8 cellular contexts compared by ENCODE assay signal in genomic region chr9:32589083-32589713, GRCh38. TPM values are rescaled to one million over a fixed set of nuclear protein-coding genes. Genes with fewer than 3 reads are reported as not detected.
A peak's percentile ranks its signal among the peaks of the same experiment; 100 is the strongest.
DNase-seq lines count a peak whose midpoint lies in the region; ATAC-seq and TF ChIP-seq lines count a peak whose summit lies in the region.

No MANE protein-coding gene starts in this region.

- no peaks in the 10 kb centered on the region for H3K79me2 ChIP-seq in fibroblast of lung (ENCODE audit: control insufficient read depth, insufficient read depth, low read length)

- H2AFZ ChIP-seq in fibroblast of lung (ENCODE audit: low read length): no peak overlapping the region

- no peaks in the 10 kb centered on the region for H3K36me3 ChIP-seq in fibroblast of lung (ENCODE audit: control insufficient read depth, insufficient read depth, low read length)

- H3K27ac ChIP-seq in fibroblast of lung (ENCODE audit: insufficient read depth, low read length): no peak overlapping the region

- no peaks in the 10 kb centered on the region for H3K4me1 ChIP-seq in fibroblast of lung (ENCODE audit: control insufficient read depth, extremely low read depth, insufficient read depth, low read length)

- no peaks in the 10 kb centered on the region for H3K27me3 ChIP-seq in fibroblast of lung (ENCODE audit: control insufficient read depth, insufficient read depth, low read length)

- no peaks in the 10 kb centered on the region for H3K9me3 ChIP-seq in fibroblast of lung (ENCODE audit: control insufficient read depth, insufficient read depth, low read depth, low read length)

- TF ChIP-seq CTCF in GM13976 (IDR thresholded peaks at IDR 0.05; ENCODE audit: borderline replicate concordance, control extremely low read depth, extremely low read depth, insufficient read depth, missing control alignments) (peak; percentile 37), fibroblast of lung (conservative IDR thresholded peaks at IDR 0.05 in 1 of 2, IDR thresholded peaks at IDR 0.05 in 1 of 2; ENCODE audit: low read depth in 1 of 2, low read length in 2 of 2) (peak; percentile 45 to 53)

- in situ Hi-C loops in ACHN (cut with HindIII; ENCODE audit: low pct_ligation_motif_present, low pct_unique_long_range_greater_than_20kb, low sequenced_read_pairs): no loop called here
- in situ Hi-C loops in GM13976 (cut with MboI; ENCODE audit: low sequenced_read_pairs, unreplicated experiment): no loop called here

- no peak overlapping the region for H3K4me2 ChIP-seq in fibroblast of lung (ENCODE audit: extremely low read depth, insufficient read depth, low read length)

- no peaks in the 10 kb centered on the region for H4K20me1 ChIP-seq in fibroblast of lung (ENCODE audit: control insufficient read depth, extremely low read depth, insufficient read depth, low read length)

- no peak for ATAC-seq in HG03097 (IDR thresholded peaks at IDR 0.05; ENCODE audit: low FRiP score, unreplicated experiment)
- ATAC-seq in HG03469 (IDR thresholded peaks at IDR 0.05; ENCODE audit: unreplicated experiment): no peak

- DNase-seq in ACHN (peak; percentile 55), GM13976 (ENCODE audit: low spot score) (peak; percentile 49), HS-27A (ENCODE audit: low read depth) (peak; percentile 23), RKO (ENCODE audit: low spot score) (peak; percentile 69), fibroblast of lung (ENCODE audit: low read depth in 2 of 2) (peak; percentile 62 to 69), skeletal muscle cell (ENCODE audit: low read depth) (peak; percentile 17)

- no peak overlapping the region for H3K4me3 ChIP-seq in fibroblast of lung (replicated peaks in 1 of 4; ENCODE audit: control extremely low read depth in 1 of 4, insufficient read depth in 1 of 4, low read depth in 3 of 4, low read length in 4 of 4)
- no peak overlapping the region for H3K4me3 ChIP-seq in skeletal muscle cell (ENCODE audit: low read depth, low read length)

- H3K9ac ChIP-seq in fibroblast of lung (ENCODE audit: insufficient read depth, low read length): no peak overlapping the region

RNA-seq across cellular contexts. Expression of gene NDUFB6, which starts 16.2 kb away (rescaled TPM):
- total RNA-seq in fibroblast of lung: 21.8 and 35.5 TPM in 2 replicates
- polyA plus RNA-seq in fibroblast of lung: 60.9 and 82.2 TPM in 2 replicates
- 79.7 and 87.3 TPM in 2 replicates for polyA plus RNA-seq in fibroblast of lung (2012)
- 4.4 and 5.6 TPM in 2 replicates for polyA minus RNA-seq in fibroblast of lung (ENCODE audit: low replicate concordance)

RNA-seq across cellular contexts. Expression of gene TOPORS, which starts 36.8 kb away (rescaled TPM):
- 32.0 and 33.1 TPM in 2 replicates for total RNA-seq in fibroblast of lung
- 17.9 and 20.2 TPM in 2 replicates for polyA plus RNA-seq in fibroblast of lung
- polyA plus RNA-seq in fibroblast of lung (2012): 10.7 and 11.3 TPM in 2 replicates
- 4.4 and 7.3 TPM in 2 replicates for polyA minus RNA-seq in fibroblast of lung (ENCODE audit: low replicate concordance)

RNA-seq across cellular contexts. Expression of gene SMIM27, which starts 37.1 kb away (rescaled TPM):
- total RNA-seq in fibroblast of lung: 2.3 and 8.3 TPM in 2 replicates
- 2.7 and 2.8 TPM in 2 replicates for polyA plus RNA-seq in fibroblast of lung
- 21.5 and 25.1 TPM in 2 replicates for polyA plus RNA-seq in fibroblast of lung (2012)
- 6.0 and 15.2 TPM in 2 replicates for polyA minus RNA-seq in fibroblast of lung (ENCODE audit: low replicate concordance)

RNA-seq across cellular contexts. Expression of gene TAF1L, which starts 46.3 kb away (rescaled TPM):
- total RNA-seq in fibroblast of lung: under 0.01 TPM in 2 replicates
- not detected in 2 replicates for polyA plus RNA-seq in fibroblast of lung
- 0.02 TPM in 1 of 2 replicates, not detected in the other for polyA plus RNA-seq in fibroblast of lung (2012)
- not detected in 2 replicates for polyA minus RNA-seq in fibroblast of lung (ENCODE audit: low replicate concordance)

Comparison
In these comparisons a context has a peak if more than half of its experiments do, and no peak if none do; other contexts are left out.
1. DNase-seq: peak in every context shown above with its lines; median percentile 69 in RKO; 66 in fibroblast of lung; 55 in ACHN; 49 in GM13976; 23 in HS-27A; 17 in skeletal muscle cell.